8 cellular contexts compared by ENCODE assay signal in genomic region chr2:85678794-85679672, GRCh38. TPM values are rescaled to one million over a fixed set of nuclear protein-coding genes. Genes with fewer than 3 reads are reported as not detected.
DNase-seq lines count a peak whose midpoint lies in the region; ATAC-seq lines count a peak whose summit lies in the region.

No MANE protein-coding gene starts in this region.

- no peak overlapping the region for H3K4me3 ChIP-seq in endocrine pancreas (ENCODE audit: control insufficient read depth, insufficient read depth, low read length)

- H3K4me1 ChIP-seq in endocrine pancreas (ENCODE audit: control insufficient read depth, insufficient read depth, low read length), result no peaks in the 10 kb centered on the region

- H3K9ac ChIP-seq in endocrine pancreas (ENCODE audit: control insufficient read depth, insufficient read depth, low read length), result peak overlapping the region; percentile 6

- no peaks in the 10 kb centered on the region for H3K36me3 ChIP-seq in endocrine pancreas (ENCODE audit: control insufficient read depth, insufficient read depth, low read length)

- DNase-seq in SIG-M5 treated with dmso at 0.1 percent for 504 hours (lab: John Stamatoyannopoulos, UW; ENCODE audit: unreplicated experiment), result peak; percentile 45
- DNase-seq in SIG-M5 (lab: John Stamatoyannopoulos, UW), result no peak
- peak; percentile 60 for DNase-seq in NCI-H774 (lab: John Stamatoyannopoulos, UW)
- DNase-seq in activated CD8-positive, alpha-beta memory T cell treated with anti-CD3 and anti-CD28 coated beads for 24 hours, result peak; percentile 92
- DNase-seq in mesenteric fat pad (ENCODE audit: low spot score), result peak; percentile 97
- peak; percentile 76 for DNase-seq in stimulated activated CD8-positive, alpha-beta memory T cell treated with anti-CD3 and anti-CD28 coated beads, Interleukin-15, amount 100 ng/mL, for 24 hours (ENCODE audit: low read depth)

- peak; percentile 83 for ATAC-seq in HG03442 (IDR thresholded peaks at IDR 0.05; ENCODE audit: unreplicated experiment)

- no peaks in the 10 kb centered on the region for H3K27me3 ChIP-seq in endocrine pancreas (ENCODE audit: control insufficient read depth, insufficient read depth, low read length)

- no peaks in the 10 kb centered on the region for H3K9me3 ChIP-seq in endocrine pancreas (ENCODE audit: control insufficient read depth, low read length)

RNA-seq across cellular contexts. Expression of gene SFTPB, which starts 11.0 kb away (rescaled TPM):
- total RNA-seq in mesenteric fat pad, result not detected

RNA-seq across cellular contexts. Expression of gene GNLY, which starts 15.1 kb away (rescaled TPM):
- total RNA-seq in mesenteric fat pad, result 3.7 TPM
